Comparison of ENCODE assay signal across 18 cellular contexts in the genomic region with DNA sequence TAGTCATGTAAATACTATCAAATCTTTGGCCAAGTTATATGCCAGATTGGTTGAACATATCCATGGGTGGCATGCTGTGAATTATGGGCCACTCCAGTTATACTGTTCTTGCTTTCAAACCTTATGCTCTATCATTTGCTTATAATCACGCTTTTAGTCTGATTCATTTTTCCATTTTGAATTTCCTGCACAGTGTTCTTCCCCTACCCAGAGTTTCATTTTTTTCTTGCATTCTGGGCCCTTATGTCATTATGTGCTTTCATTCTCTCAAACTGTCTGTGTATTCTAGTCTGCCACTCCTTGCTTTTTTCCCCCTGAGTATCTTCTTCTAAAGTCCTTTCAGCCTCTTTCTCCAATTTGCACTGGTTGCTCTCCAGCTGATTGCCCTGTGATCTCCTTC.
"Had no signal": no experiment of that assay in that cellular context is flagged by ENCODE, and none has a peak within 500 bp of the region (broad histone marks: within the 10 kb centered on the region; RNA-seq: fewer than 3 reads in every experiment).

No MANE protein-coding gene starts in this region.

- H3K9me3 ChIP-seq: neutrophil, psoas muscle, right lobe of liver, spleen had no signal

- ATAC-seq: heart right ventricle; naive thymus-derived CD8-positive, alpha-beta T cell; psoas muscle; right lobe of liver; stimulated activated naive B cell treated with anti-CD40 and anti-IgM and Interleukin-4, amounts not matched to agents 10 μg/mL and 1 μg/mL and 100 μg/mL, for 72 hours had no signal

- H3K27me3 ChIP-seq: dorsolateral prefrontal cortex, heart right ventricle, neutrophil, right lobe of liver, spleen had no signal

- H3K4me3 ChIP-seq: coronary artery, dorsolateral prefrontal cortex, heart right ventricle, psoas muscle, right lobe of liver, spleen had no signal

- H3K4me3 Mint-ChIP-seq: naive thymus-derived CD8-positive, alpha-beta T cell; stimulated activated naive B cell treated with anti-CD40 and anti-IgM and Interleukin-4, amounts not matched to agents 10 μg/mL and 1 μg/mL and 100 μg/mL, for 72 hours had no signal

- DNase-seq: dorsolateral prefrontal cortex; effector CD8-positive, alpha-beta T cell; heart right ventricle; hypothalamus; kidney glomerular epithelial cell; mammary epithelial cell; naive thymus-derived CD8-positive, alpha-beta T cell; psoas muscle; retina; right lobe of liver; spleen; stimulated activated CD4-positive, alpha-beta T cell treated with anti-CD3 and anti-CD28 coated beads, Interleukin-15, amount 100 ng/mL, for 24 hours; stimulated activated CD4-positive, alpha-beta T cell treated with anti-CD3 and anti-CD28 coated beads, Interleukin-1b, Interleukin-23, amount 100 ng/mL, for 48 hours; stimulated activated CD4-positive, alpha-beta T cell treated with anti-CD3 and anti-CD28 coated beads, Interleukin-4, amount 100 ng/mL, for 24 hours; stimulated activated naive B cell treated with anti-CD40 and anti-IgM and Interleukin-4, amounts not matched to agents 10 μg/mL and 1 μg/mL and 100 μg/mL, for 72 hours; trophoblast cell had no signal

- H3K27ac ChIP-seq: coronary artery, dorsolateral prefrontal cortex, heart right ventricle, neutrophil, psoas muscle, right lobe of liver, spleen had no signal

- H3K27me3 Mint-ChIP-seq: naive thymus-derived CD8-positive, alpha-beta T cell; stimulated activated naive B cell treated with anti-CD40 and anti-IgM and Interleukin-4, amounts not matched to agents 10 μg/mL and 1 μg/mL and 100 μg/mL, for 72 hours had no signal

- H3K4me1 ChIP-seq: heart right ventricle, psoas muscle, right lobe of liver, spleen had no signal

- H3K36me3 ChIP-seq: right lobe of liver had no signal

- H3K27ac Mint-ChIP-seq: stimulated activated naive B cell treated with anti-CD40 and anti-IgM and Interleukin-4, amounts not matched to agents 10 μg/mL and 1 μg/mL and 100 μg/mL, for 72 hours had no signal
